ENCODE assay signal across 26 cellular contexts in the genomic region with DNA sequence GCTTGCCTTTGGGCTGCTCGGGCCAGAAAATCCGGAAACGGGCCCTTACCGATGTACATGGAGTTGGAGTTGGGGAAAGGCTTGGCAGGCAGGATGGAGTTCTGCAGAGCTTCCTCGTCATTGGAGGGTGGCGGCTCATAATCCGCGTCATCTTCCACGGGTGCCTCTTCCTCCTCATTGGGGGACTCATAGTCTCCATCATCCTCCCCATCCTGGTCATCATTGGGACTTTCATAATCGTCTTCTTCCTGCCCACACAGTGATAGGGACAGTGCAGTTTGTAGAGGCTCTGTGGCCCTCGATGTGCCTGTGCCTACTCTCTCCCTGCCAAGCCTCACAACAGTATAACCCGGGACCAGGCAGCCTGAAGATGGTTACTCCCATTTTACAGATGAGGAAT. TPM values are rescaled to one million over a fixed set of nuclear protein-coding genes. Genes with fewer than 3 reads are reported as not detected.
DNase-seq lines count a peak whose midpoint lies in the region; ATAC-seq and TF ChIP-seq lines count a peak whose summit lies in the region.
"Had no signal": no experiment of that assay in that cellular context is flagged by ENCODE, and none has a peak within 500 bp of the region (broad histone marks: within the 10 kb centered on the region; RNA-seq: fewer than 3 reads in every experiment).

No MANE protein-coding gene starts in this region.

- WGBS in upper lobe of left lung, 2 donors = 65 to 76% methylated on average over 12 of the region's 12 CpGs

- no peak for ATAC-seq in activated CD8-positive, alpha-beta T cell treated with anti-CD3 and anti-CD28 coated beads for 36 hours
- ATAC-seq in upper lobe of left lung (ENCODE audit: low FRiP score in 2 of 2) (no peak), GM19452 (IDR thresholded peaks at IDR 0.05; ENCODE audit: unreplicated experiment) (no peak)
- ATAC-seq: gastroesophageal sphincter, left colon, psoas muscle had no signal

- H3K36me3 ChIP-seq in upper lobe of left lung = peaks cover 0 to 62% (median 10%) of the 10 kb centered on the region in 4 donors
- H3K36me3 ChIP-seq: cardiac muscle cell, gastroesophageal sphincter, MG63 had no signal

- TF ChIP-seq CTCF in activated CD8-positive, alpha-beta T cell treated with anti-CD3 and anti-CD28 coated beads for 36 hours (IDR thresholded peaks at IDR 0.05) = no peak
- TF ChIP-seq CTCF in upper lobe of left lung (IDR thresholded peaks at IDR 0.05) = no peak

- no peak for DNase-seq in activated naive CD4-positive, alpha-beta T cell treated with anti-CD3 and anti-CD28 coated beads for 36 hours
- DNase-seq in activated naive CD4-positive, alpha-beta T cell treated with Interleukin-2 at 50 U/mL for 16 hours = no peak
- peak; percentile 37 for DNase-seq in activated CD8-positive, alpha-beta T cell treated with anti-CD3 and anti-CD28 coated beads for 36 hours
- DNase-seq in immature natural killer cell (no peak), upper lobe of left lung (peak in 1 of 2 donors; percentile 19), HT-29 (ENCODE audit: low spot score) (no peak), globus pallidus (ENCODE audit: low spot score) (no peak)
- DNase-seq: activated B cell treated with CpG ODN at 0.5 μM for 24 hours; amygdala; Caco-2; left colon; MG63; NCI-H774; psoas muscle; SHP77 treated with DMSO at 0.1 percent for 48 hours; stimulated activated CD4-positive, alpha-beta T cell treated with anti-CD3 and anti-CD28 coated beads, Interleukin-4, amount 100 ng/mL, for 4 hours; substantia nigra had no signal

- H3K36me3 Mint-ChIP-seq in activated naive CD4-positive, alpha-beta T cell treated with anti-CD3 and anti-CD28 coated beads for 36 hours (ENCODE audit: low read depth) = peaks cover 77% of the 10 kb centered on the region
- H3K36me3 Mint-ChIP-seq in activated CD8-positive, alpha-beta T cell treated with anti-CD3 and anti-CD28 coated beads for 36 hours (ENCODE audit: low read depth) = peaks cover 94% of the 10 kb centered on the region
- H3K36me3 Mint-ChIP-seq in immature natural killer cell = peaks cover 26 to 68% (median 50%) of the 10 kb centered on the region in 3 donors

- no peak for TF ChIP-seq EP300 in upper lobe of left lung (IDR thresholded peaks at IDR 0.05)

- H3K9me3 ChIP-seq in upper lobe of left lung = no peaks in the 10 kb centered on the region
- H3K9me3 ChIP-seq: Caco-2, esophagus muscularis mucosa, gastroesophageal sphincter, MG63, psoas muscle had no signal

- peak overlapping the region; percentile 61 for H3K27ac Mint-ChIP-seq in activated naive CD4-positive, alpha-beta T cell treated with anti-CD3 and anti-CD28 coated beads for 36 hours
- H3K27ac Mint-ChIP-seq in activated CD8-positive, alpha-beta T cell treated with anti-CD3 and anti-CD28 coated beads for 36 hours = peak overlapping the region; percentile 91
- H3K27ac Mint-ChIP-seq in immature natural killer cell = peak overlapping the region; percentile 70 to 89 (median 88)
- H3K27ac Mint-ChIP-seq: activated B cell treated with CpG ODN at 0.5 μM for 24 hours had no signal

- peak overlapping the region; percentile 35 to 81 (median 71) for H3K27ac ChIP-seq in upper lobe of left lung
- H3K27ac ChIP-seq: cardiac muscle cell, esophagus muscularis mucosa, gastroesophageal sphincter, psoas muscle had no signal

- peaks cover 32 to 60% (median 50%) of the 10 kb centered on the region in 4 donors for H3K4me1 ChIP-seq in upper lobe of left lung
- H3K4me1 ChIP-seq: Caco-2, psoas muscle had no signal

- H3K4me3 Mint-ChIP-seq in activated naive CD4-positive, alpha-beta T cell treated with anti-CD3 and anti-CD28 coated beads for 36 hours = no peak overlapping the region
- H3K4me3 Mint-ChIP-seq in activated CD8-positive, alpha-beta T cell treated with anti-CD3 and anti-CD28 coated beads for 36 hours = peak overlapping the region; percentile 24
- peak overlapping the region; percentile 7 to 64 (median 36) for H3K4me3 Mint-ChIP-seq in immature natural killer cell
- H3K4me3 Mint-ChIP-seq: activated B cell treated with CpG ODN at 0.5 μM for 24 hours had no signal

- H3K4me3 ChIP-seq in upper lobe of left lung = no peak overlapping the region
- H3K4me3 ChIP-seq: cardiac muscle cell, esophagus muscularis mucosa, gastroesophageal sphincter, MG63, psoas muscle had no signal

- no peaks in the 10 kb centered on the region for H3K9me3 Mint-ChIP-seq in activated naive CD4-positive, alpha-beta T cell treated with anti-CD3 and anti-CD28 coated beads for 36 hours
- H3K9me3 Mint-ChIP-seq in activated CD8-positive, alpha-beta T cell treated with anti-CD3 and anti-CD28 coated beads for 36 hours = no peaks in the 10 kb centered on the region
- no peaks in the 10 kb centered on the region for H3K9me3 Mint-ChIP-seq in immature natural killer cell
- H3K9me3 Mint-ChIP-seq: activated B cell treated with CpG ODN at 0.5 μM for 24 hours had no signal

- POLR2A ChIA-PET in activated CD8-positive, alpha-beta T cell treated with anti-CD3 and anti-CD28 coated beads for 36 hours (lab: Charles Lee) = interaction anchor here (1.0 to 7.0 kb wide), 4 partner anchors 11 to 62 kb away, joined by 3 to 150 read pairs (median 42); partner anchors contain the start of gene LCP2

- H3K27me3 Mint-ChIP-seq in activated naive CD4-positive, alpha-beta T cell treated with anti-CD3 and anti-CD28 coated beads for 36 hours (ENCODE audit: low read depth) = no peaks in the 10 kb centered on the region
- no peaks in the 10 kb centered on the region for H3K27me3 Mint-ChIP-seq in activated CD8-positive, alpha-beta T cell treated with anti-CD3 and anti-CD28 coated beads for 36 hours
- peaks cover 5 to 14% (median 11%) of the 10 kb centered on the region in 3 donors for H3K27me3 Mint-ChIP-seq in immature natural killer cell (ENCODE audit: low read depth in 3 of 3)
- H3K27me3 Mint-ChIP-seq: activated B cell treated with CpG ODN at 0.5 μM for 24 hours had no signal

- intact Hi-C loops in activated naive CD4-positive, alpha-beta T cell treated with anti-CD3 and anti-CD28 coated beads for 36 hours (cut with micrococcal nuclease) = loop anchor here (5.0 kb wide), 1 partner anchor 152 kb away; no protein-coding TSS in a partner anchor
- intact Hi-C loops in activated CD8-positive, alpha-beta T cell treated with anti-CD3 and anti-CD28 coated beads for 36 hours (cut with micrococcal nuclease) = no loop called here

- H3K4me1 Mint-ChIP-seq in activated naive CD4-positive, alpha-beta T cell treated with anti-CD3 and anti-CD28 coated beads for 36 hours (ENCODE audit: low read depth) = peaks cover 88% of the 10 kb centered on the region
- peaks cover 94% of the 10 kb centered on the region for H3K4me1 Mint-ChIP-seq in activated CD8-positive, alpha-beta T cell treated with anti-CD3 and anti-CD28 coated beads for 36 hours (ENCODE audit: low read depth)
- peaks cover 91 to 99% of the 10 kb centered on the region in 2 donors for H3K4me1 Mint-ChIP-seq in immature natural killer cell

- CTCF ChIA-PET in activated naive CD4-positive, alpha-beta T cell treated with anti-CD3 and anti-CD28 coated beads for 36 hours (lab: Charles Lee) = interaction anchor here (6.8 to 7.3 kb wide), 2 partner anchors 23 to 67 kb away, joined by 130 to 209 read pairs; partner anchors contain the start of gene LCP2
- CTCF ChIA-PET in activated CD8-positive, alpha-beta T cell treated with anti-CD3 and anti-CD28 coated beads for 36 hours (lab: Charles Lee) = interaction anchor here (1.2 to 8.0 kb wide), 3 partner anchors 13 to 62 kb away, joined by 4 to 180 read pairs (median 101); partner anchors contain the start of gene LCP2

- TF ChIP-seq POLR2A in upper lobe of left lung (IDR thresholded peaks at IDR 0.05) = no peak

- no peaks in the 10 kb centered on the region for H3K27me3 ChIP-seq in upper lobe of left lung
- H3K27me3 ChIP-seq: gastroesophageal sphincter had no signal

RNA-seq across cellular contexts. Expression of gene LCP2, which starts 26.9 kb away (rescaled TPM):
- 100 to 1,000 TPM; 115 to 122 TPM for total RNA-seq in activated naive CD4-positive, alpha-beta T cell treated with anti-CD3 and anti-CD28 coated beads for 36 hours
- total RNA-seq in activated CD8-positive, alpha-beta T cell treated with anti-CD3 and anti-CD28 coated beads for 36 hours = 100 to 1,000 TPM; 243 to 259 TPM
- 100 to 1,000 TPM in 1 of 3 donors, 10 to 100 TPM in 2; 87.1 to 276 (median 99.3) TPM for polyA plus RNA-seq in immature natural killer cell
- total RNA-seq in upper lobe of left lung = 100 to 1,000 TPM in 1 of 6 donors, 10 to 100 TPM in 5; 43.0 to 148 (median 68.6) TPM
- total RNA-seq in HT-29 (2014; rRNA removed; shearing (Covaris generic)) = not detected in 2 replicates
- total RNA-seq: Caco-2, cardiac muscle cell had no signal
- polyA plus RNA-seq: AG04450, cardiac muscle cell, neural cell had no signal

RNA-seq across cellular contexts. Expression of gene C5orf58, which starts 37.9 kb away (rescaled TPM):
- total RNA-seq in activated naive CD4-positive, alpha-beta T cell treated with anti-CD3 and anti-CD28 coated beads for 36 hours = not detected
- not detected for total RNA-seq in activated CD8-positive, alpha-beta T cell treated with anti-CD3 and anti-CD28 coated beads for 36 hours
- polyA plus RNA-seq in immature natural killer cell = 1 to 10 TPM in 1 of 3 donors, under 1 TPM in 1, not detected in 1; 0.23 to 1.9 TPM
- not detected for total RNA-seq in upper lobe of left lung
- not detected in 2 replicates for total RNA-seq in HT-29 (2014; rRNA removed; shearing (Covaris generic))
- total RNA-seq: activated B cell treated with CpG ODN at 0.5 μM for 24 hours, Caco-2, cardiac muscle cell, gastroesophageal sphincter, left colon, mesenteric fat pad, OCI-LY7, psoas muscle, skeletal muscle tissue had no signal
- polyA plus RNA-seq: AG04450, cardiac muscle cell, neural cell, psoas muscle had no signal

Comparison
In these comparisons a context has a peak if more than half of its experiments do, and no peak if none do; other contexts are left out.
1. RNA of gene LCP2, which starts 26.9 kb away (total RNA-seq): 243 to 259 TPM in activated CD8-positive, alpha-beta T cell treated with anti-CD3 and anti-CD28 coated beads for 36 hours, 115 to 122 TPM in activated naive CD4-positive, alpha-beta T cell treated with anti-CD3 and anti-CD28 coated beads for 36 hours and 43.0 to 148 TPM in upper lobe of left lung; not detected in HT-29; every median in the first group is over 10 times any median in the second.
2. Peak in every context shown above with its lines, with median percentiles within 50 percentile points of each other: H3K27ac Mint-ChIP-seq.